15 cellular contexts compared by ENCODE assay signal in the genomic region with DNA sequence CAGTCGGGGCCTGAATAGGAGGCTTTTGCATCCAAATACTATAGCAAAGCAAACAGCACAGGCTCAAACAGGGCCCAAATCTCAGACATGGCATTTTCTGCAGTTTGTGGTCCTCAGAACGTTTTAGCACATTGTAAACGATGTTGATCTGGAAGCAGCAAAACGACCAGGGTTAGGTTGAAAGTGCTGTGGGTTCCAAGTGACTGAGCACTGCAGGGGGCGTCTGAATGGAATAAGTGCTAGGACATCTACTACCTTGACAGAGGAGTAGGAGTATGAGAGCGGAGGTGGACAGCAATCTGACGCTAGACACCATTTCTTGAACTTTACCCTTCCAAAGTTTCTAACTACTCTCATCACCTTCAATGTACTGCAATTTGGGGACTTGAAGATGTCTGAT.
"Had no signal": no experiment of that assay in that cellular context is flagged by ENCODE, and none has a peak within 500 bp of the region (broad histone marks: within the 10 kb centered on the region; RNA-seq: fewer than 3 reads in every experiment).

No MANE protein-coding gene starts in this region.

- ATAC-seq: foreskin keratinocyte; naive thymus-derived CD4-positive, alpha-beta T cell had no signal

- H3K27ac ChIP-seq: colonic mucosa, foreskin keratinocyte, right atrium auricular region, stomach, thoracic aorta, transverse colon had no signal

- H3K27me3 ChIP-seq: colonic mucosa, foreskin keratinocyte, right atrium auricular region, stomach, transverse colon had no signal

- DNase-seq: colonic mucosa; dermis blood vessel endothelial cell; erythroblast; foreskin keratinocyte; left colon; naive thymus-derived CD4-positive, alpha-beta T cell; nephron progenitor cell; small intestine; stimulated activated CD4-positive, alpha-beta T cell treated with anti-CD3 and anti-CD28 coated beads, Interleukin-12 subunit alpha, Interleukin-12 subunit beta, amount 100 ng/mL, for 4 hours; stimulated activated naive CD4-positive, alpha-beta T cell; stomach; substantia nigra; transverse colon had no signal

- H3K4me3 ChIP-seq: colonic mucosa, right atrium auricular region, stomach, thoracic aorta, transverse colon had no signal

- H3K9me3 ChIP-seq: colonic mucosa, right atrium auricular region, stomach, thoracic aorta, transverse colon had no signal

- H3K4me1 ChIP-seq: colonic mucosa, foreskin keratinocyte, right atrium auricular region, stomach, transverse colon had no signal

- H3K36me3 ChIP-seq: colonic mucosa, right atrium auricular region, stomach, thoracic aorta, transverse colon had no signal
